Comparison of ENCODE assay signal across 1 cellular context in genomic region chr1:31655104-31655503, GRCh38.
TF ChIP-seq lines count a peak whose summit lies in the region.

No MANE protein-coding gene starts in this region.

TF ChIP-seq in neural cell, 6 proteins besides CTCF, POLR2A, EP300 and RAD21 (continued from another document):
- no peak for TF ChIP-seq TAF1 (IDR thresholded peaks at IDR 0.05; ENCODE audit: low read depth)
